In the genomic region with DNA sequence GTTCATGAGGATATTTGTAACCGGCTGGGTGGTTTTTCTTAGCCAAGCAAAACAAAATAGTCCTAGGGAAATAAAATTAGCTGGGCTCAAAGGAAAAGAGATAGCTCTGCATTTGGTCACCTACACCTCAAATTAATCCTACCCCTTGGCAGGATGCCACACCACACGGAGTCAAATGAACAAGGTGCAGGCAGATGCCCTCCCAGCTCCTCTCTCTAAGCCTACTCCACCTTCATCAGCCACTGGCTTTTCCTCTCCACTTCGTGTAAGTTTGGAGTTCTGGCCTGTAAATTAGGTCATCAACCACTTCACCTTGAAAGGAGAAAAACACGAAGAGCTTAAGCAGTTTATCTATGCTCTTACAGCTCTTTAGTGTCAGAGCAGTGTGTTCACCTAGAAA, we compare ENCODE assay signal across 10 cellular contexts. TPM values are rescaled to one million over a fixed set of nuclear protein-coding genes. Genes with fewer than 3 reads are reported as not detected.
DNase-seq lines count a peak whose midpoint lies in the region; TF ChIP-seq lines count a peak whose summit lies in the region.
"Had no signal": no experiment of that assay in that cellular context is flagged by ENCODE, and none has a peak within 500 bp of the region (broad histone marks: within the 10 kb centered on the region; RNA-seq: fewer than 3 reads in every experiment).

No MANE protein-coding gene starts in this region.

- no peaks in the 10 kb centered on the region for H3K9me2 ChIP-seq in OCI-LY7 (ENCODE audit: insufficient read depth, low read length)

- DNase-seq in COLO668 (lab: John Stamatoyannopoulos, UW; ENCODE audit: unreplicated experiment) = peak; percentile 57
- peak in 1 of 2 experiments; percentile 53 for DNase-seq in HAP-1 (ENCODE audit: low spot score in 2 of 2)
- DNase-seq in activated T-helper 2 cell treated with anti-CD3 and anti-CD28 coated beads, Interferon-gamma antibody, Interleukin-2, Interleukin-4, amounts not matched to agents 10 μg/mL and 5 μg/mL and 100 μg/mL, durations not matched to agents 14 hours and 24 hours and 36 hours (ENCODE audit: low spot score) = no peak
- DNase-seq in mesothelial cell of epicardium (ENCODE audit: low spot score in 2 of 2, unreplicated experiment in 2 of 2) = no peak
- DNase-seq in OCI-LY7 (ENCODE audit: low spot score) = no peak
- no peak for DNase-seq in HK-2 (ENCODE audit: unreplicated experiment)
- no peak for DNase-seq in NCI-H2196 (lab: John Stamatoyannopoulos, UW; ENCODE audit: unreplicated experiment)
- no peak for DNase-seq in A172 (ENCODE audit: low spot score)
- DNase-seq: naive B cell had no signal

- no peak overlapping the region for H3K27ac Mint-ChIP-seq in activated T-helper 2 cell treated with anti-CD3 and anti-CD28 coated beads, Interferon-gamma antibody, Interleukin-2, Interleukin-4, amounts not matched to agents 10 μg/mL and 5 μg/mL and 100 μg/mL, durations not matched to agents 14 hours and 24 hours and 36 hours
- H3K27ac Mint-ChIP-seq in mesothelial cell of epicardium = no peak overlapping the region
- H3K27ac Mint-ChIP-seq: naive B cell had no signal

- H3K27me3 Mint-ChIP-seq in activated T-helper 2 cell treated with anti-CD3 and anti-CD28 coated beads, Interferon-gamma antibody, Interleukin-2, Interleukin-4, amounts not matched to agents 10 μg/mL and 5 μg/mL and 100 μg/mL, durations not matched to agents 14 hours and 24 hours and 36 hours (ENCODE audit: low read depth) = peaks cover 35% of the 10 kb centered on the region
- H3K27me3 Mint-ChIP-seq in mesothelial cell of epicardium (ENCODE audit: low read depth) = peaks cover 42% of the 10 kb centered on the region

- BruUV-seq in OCI-LY7 (replicated peaks; lab: Mats Ljungman, UMichigan) = no TSS peak

- no peaks in the 10 kb centered on the region for H3K27me3 ChIP-seq in HAP-1 (ENCODE audit: low read depth)

- H3K36me3 ChIP-seq in HAP-1 (replicated peaks) (peaks cover 2% of the 10 kb centered on the region; the same call in 1 of the 2 replicates), OCI-LY7 (ENCODE audit: insufficient read depth, low read length) (no peaks in the 10 kb centered on the region)

- POLR2A ChIA-PET in OCI-LY7 (lab: Charles Lee) = interaction anchor here (1.5 kb wide), 1 partner anchor 10 kb away, joined by 7 read pairs; no protein-coding TSS in a partner anchor

- H3K79me2 ChIP-seq in OCI-LY7 (ENCODE audit: insufficient read depth, low read depth, low read length) = no peaks in the 10 kb centered on the region

- H3K9me3 Mint-ChIP-seq in activated T-helper 2 cell treated with anti-CD3 and anti-CD28 coated beads, Interferon-gamma antibody, Interleukin-2, Interleukin-4, amounts not matched to agents 10 μg/mL and 5 μg/mL and 100 μg/mL, durations not matched to agents 14 hours and 24 hours and 36 hours = no peaks in the 10 kb centered on the region
- H3K9me3 Mint-ChIP-seq in mesothelial cell of epicardium = no peaks in the 10 kb centered on the region
- H3K9me3 Mint-ChIP-seq: naive B cell had no signal

- H3K4me3 Mint-ChIP-seq in activated T-helper 2 cell treated with anti-CD3 and anti-CD28 coated beads, Interferon-gamma antibody, Interleukin-2, Interleukin-4, amounts not matched to agents 10 μg/mL and 5 μg/mL and 100 μg/mL, durations not matched to agents 14 hours and 24 hours and 36 hours (ENCODE audit: low read depth) = peak overlapping the region; percentile 78
- H3K4me3 Mint-ChIP-seq in mesothelial cell of epicardium = peak overlapping the region; percentile 75

- H3K4me2 ChIP-seq in OCI-LY7 (ENCODE audit: low read length) = no peak overlapping the region

- H3K4me1 ChIP-seq in HAP-1 (peaks cover 22% of the 10 kb centered on the region), OCI-LY7 (ENCODE audit: insufficient read depth, low read length, poor library complexity, severe bottlenecking) (no peaks in the 10 kb centered on the region)

- H2AFZ ChIP-seq in OCI-LY7 (ENCODE audit: low read length) = no peak overlapping the region

- intact Hi-C loops in activated T-helper 2 cell treated with anti-CD3 and anti-CD28 coated beads, Interferon-gamma antibody, Interleukin-2, Interleukin-4, amounts not matched to agents 10 μg/mL and 5 μg/mL and 100 μg/mL, durations not matched to agents 14 hours and 24 hours and 36 hours (cut with micrococcal nuclease) = loop anchor here (5.0 kb wide), 1 partner anchor 97 kb away; no protein-coding TSS in a partner anchor
- intact Hi-C loops in OCI-LY7 (cut with micrococcal nuclease; ENCODE audit: unreplicated experiment) = no loop called here

- H3K36me3 Mint-ChIP-seq in activated T-helper 2 cell treated with anti-CD3 and anti-CD28 coated beads, Interferon-gamma antibody, Interleukin-2, Interleukin-4, amounts not matched to agents 10 μg/mL and 5 μg/mL and 100 μg/mL, durations not matched to agents 14 hours and 24 hours and 36 hours (ENCODE audit: low read depth) = peaks cover 10% of the 10 kb centered on the region
- H3K36me3 Mint-ChIP-seq in mesothelial cell of epicardium = peaks cover 3% of the 10 kb centered on the region
- H3K36me3 Mint-ChIP-seq: naive B cell had no signal

- TF ChIP-seq CTCF in mesothelial cell of epicardium (IDR thresholded peaks at IDR 0.05; ENCODE audit: unreplicated experiment) (no peak), OCI-LY7 (conservative IDR thresholded peaks at IDR 0.05; ENCODE audit: low read length) (no peak)

- H3K9me3 ChIP-seq in HAP-1 (no peaks in the 10 kb centered on the region), OCI-LY7 (ENCODE audit: low read length) (no peaks in the 10 kb centered on the region)

- H3K4me1 Mint-ChIP-seq in activated T-helper 2 cell treated with anti-CD3 and anti-CD28 coated beads, Interferon-gamma antibody, Interleukin-2, Interleukin-4, amounts not matched to agents 10 μg/mL and 5 μg/mL and 100 μg/mL, durations not matched to agents 14 hours and 24 hours and 36 hours (ENCODE audit: low read depth) = peaks cover 23% of the 10 kb centered on the region
- H3K4me1 Mint-ChIP-seq in mesothelial cell of epicardium = peaks cover 23% of the 10 kb centered on the region

- in situ Hi-C loops in HAP-1 (cut with MboI; ENCODE audit: low sequenced_read_pairs) = no loop called here

- H4K20me1 ChIP-seq in OCI-LY7 (ENCODE audit: insufficient read depth, low read length) = no peaks in the 10 kb centered on the region

- no peak overlapping the region for H3K27ac ChIP-seq in OCI-LY7 (ENCODE audit: low read depth, low read length, poor library complexity, severe bottlenecking)

- CTCF ChIA-PET in OCI-LY7 (lab: Charles Lee; ENCODE audit: unreplicated experiment) = no interaction called here

- peak overlapping the region; percentile 48 for H3K4me3 ChIP-seq in HAP-1
- H3K4me3 ChIP-seq in OCI-LY7 (ENCODE audit: low read depth, low read length, poor library complexity, severe bottlenecking) = no peak overlapping the region
- H3K4me3 ChIP-seq: K562 had no signal

RNA-seq across cellular contexts. Expression of gene DDIT4L, which starts 1.4 kb away (rescaled TPM):
- 3.3 TPM in 2 replicates for total RNA-seq in activated T-helper 2 cell treated with anti-CD3 and anti-CD28 coated beads, Interferon-gamma antibody, Interleukin-2, Interleukin-4, amounts not matched to agents 10 μg/mL and 5 μg/mL and 100 μg/mL, durations not matched to agents 14 hours and 24 hours and 36 hours
- total RNA-seq in mesothelial cell of epicardium (4.8 to 6.9 TPM (median 6.0 TPM) in 3 replicates), OCI-LY7 (2022) (not detected in 2 replicates)
- total RNA-seq in OCI-LY7 (2014; rRNA removed; shearing (Covaris generic)) = 0.06 TPM in 1 of 2 replicates, not detected in the other
- total RNA-seq in A172 (2014; rRNA removed; shearing (Covaris generic)) = 2.1 and 2.2 TPM in 2 replicates
- total RNA-seq: K562 had no signal
